Comparison of ENCODE assay signal across 20 cellular contexts in genomic region chr12:66329941-66330340, GRCh38. TPM values are rescaled to one million over a fixed set of nuclear protein-coding genes. Genes with fewer than 3 reads are reported as not detected.
DNase-seq lines count a peak whose midpoint lies in the region; ATAC-seq and TF ChIP-seq lines count a peak whose summit lies in the region.
"Had no signal": no experiment of that assay in that cellular context is flagged by ENCODE, and none has a peak within 500 bp of the region (broad histone marks: within the 10 kb centered on the region; RNA-seq: fewer than 3 reads in every experiment).

No MANE protein-coding gene starts in this region.

- H3K4me3 ChIP-seq in astrocyte of the cerebellum (ENCODE audit: low read depth, low read length) (no peak overlapping the region), fibroblast of pulmonary artery (replicated peaks; ENCODE audit: low read depth, low read length) (no peak overlapping the region), testis (no peak overlapping the region)
- H3K4me3 ChIP-seq: heart left ventricle had no signal

- intact Hi-C loops in testis (cut with DNase I; ENCODE audit: low total_unique reads) = no loop called here

- no peak overlapping the region for H3K27ac Mint-ChIP-seq in activated naive CD4-positive, alpha-beta T cell treated with anti-CD3 and anti-CD28 coated beads, Interleukin-2, amount 50 U/mL, for 72 hours

- no peaks in the 10 kb centered on the region for H3K27me3 ChIP-seq in testis
- H3K27me3 ChIP-seq: heart left ventricle had no signal

- WGBS in testis, 2 donors = 65 to 78% methylated on average over 5 of the region's 5 CpGs

- in situ Hi-C loops in astrocyte of the cerebellum (cut with HindIII; ENCODE audit: low sequenced_read_pairs) = no loop called here

- no peaks in the 10 kb centered on the region for H3K4me1 ChIP-seq in testis

- H3K36me3 Mint-ChIP-seq in activated naive CD4-positive, alpha-beta T cell treated with anti-CD3 and anti-CD28 coated beads, Interleukin-2, amount 50 U/mL, for 72 hours = peaks cover 22 to 51% of the 10 kb centered on the region in 2 donors

- H3K9me3 ChIP-seq in testis = no peaks in the 10 kb centered on the region
- H3K9me3 ChIP-seq: heart left ventricle had no signal

- ATAC-seq in activated naive CD4-positive, alpha-beta T cell treated with anti-CD3 and anti-CD28 coated beads, Interleukin-2, amount 50 U/mL, for 72 hours = no peak
- ATAC-seq in GM18870 (IDR thresholded peaks at IDR 0.05; ENCODE audit: unreplicated experiment) = no peak
- ATAC-seq: heart left ventricle, HepG2, left lobe of liver had no signal

- no peak for TF ChIP-seq POLR2A in testis (IDR thresholded peaks at IDR 0.05)

- no peaks in the 10 kb centered on the region for H3K36me3 ChIP-seq in testis (ENCODE audit: low read depth, missing control alignments)

- peak; percentile 16 for DNase-seq in M059J (ENCODE audit: low read depth)
- DNase-seq in astrocyte of the cerebellum (ENCODE audit: low read depth) = peak; percentile 53
- DNase-seq in fibroblast of pulmonary artery (ENCODE audit: low read depth) = peak; percentile 77
- DNase-seq in testis = peak; percentile 74
- no peak for DNase-seq in SW480 (ENCODE audit: low spot score)
- DNase-seq in activated naive CD4-positive, alpha-beta T cell treated with anti-CD3 and anti-CD28 coated beads, Interleukin-2, amount 50 U/mL, for 72 hours (ENCODE audit: low spot score in 2 of 2) = no peak
- DNase-seq: activated CD4-positive, alpha-beta T cell treated with anti-CD3 and anti-CD28 coated beads, Interleukin-2, amount 50 U/mL, for 48 hours; activated effector memory CD4-positive, alpha-beta T cell treated with anti-CD3 and anti-CD28 coated beads, Interleukin-2, amount 50 U/mL, for 16 hours; effector CD8-positive, alpha-beta T cell; heart left ventricle; NCI-H146; NCI-H774; small intestine; stimulated activated naive CD4-positive, alpha-beta T cell treated with Interleukin-2 at 50 U/mL for 16 hours; trophoblast cell had no signal

- TF ChIP-seq CTCF in astrocyte of the cerebellum (IDR thresholded peaks at IDR 0.05; ENCODE audit: low read depth, low read length, missing control alignments) = no peak
- no peak for TF ChIP-seq CTCF in fibroblast of pulmonary artery (IDR thresholded peaks at IDR 0.05; ENCODE audit: low read length, missing control alignments)
- TF ChIP-seq CTCF in testis (IDR thresholded peaks at IDR 0.05) = no peak

- no peaks in the 10 kb centered on the region for H3K9me3 Mint-ChIP-seq in activated naive CD4-positive, alpha-beta T cell treated with anti-CD3 and anti-CD28 coated beads, Interleukin-2, amount 50 U/mL, for 72 hours
- H3K9me3 Mint-ChIP-seq: central memory CD8-positive, alpha-beta T cell; neural crest cell had no signal

- no peak overlapping the region for H3K27ac ChIP-seq in testis
- H3K27ac ChIP-seq: heart left ventricle had no signal

RNA-seq across cellular contexts. Expression of gene HELB, which starts 27.6 kb away (rescaled TPM):
- 1.2 and 2.0 TPM in 2 replicates for total RNA-seq in M059J (2014; rRNA removed; shearing (Covaris generic))
- total RNA-seq in testis = 1 to 10 TPM; 5.9 to 6.3 TPM
- polyA plus RNA-seq in testis (ENCODE audit: insufficient read depth, low read depth, low replicate concordance) = 1.0 TPM
- 10 to 100 TPM; 29.4 to 45.9 TPM for total RNA-seq in activated naive CD4-positive, alpha-beta T cell treated with anti-CD3 and anti-CD28 coated beads, Interleukin-2, amount 50 U/mL, for 72 hours

Comparison
In these comparisons a context has a peak if more than half of its experiments do, and no peak if none do; other contexts are left out.
1. DNase-seq: peak in M059J (single experiment), astrocyte of the cerebellum (single experiment), fibroblast of pulmonary artery (single experiment) and testis (single experiment); none in SW480 (single experiment) and activated naive CD4-positive, alpha-beta T cell treated with anti-CD3 and anti-CD28 coated beads, Interleukin-2, amount 50 U/mL, for 72 hours (0 of 2).
2. RNA of gene HELB, which starts 27.6 kb away (total RNA-seq): 29.4 to 45.9 TPM in activated naive CD4-positive, alpha-beta T cell treated with anti-CD3 and anti-CD28 coated beads, Interleukin-2, amount 50 U/mL, for 72 hours; 5.9 to 6.3 TPM in testis and 1.2 to 2.0 TPM in M059J; every median in the first group is over 4 times any median in the second.